Comparison of ENCODE assay signal across 14 cellular contexts in genomic region chr11:102410382-102410784, GRCh38. TPM values are rescaled to one million over a fixed set of nuclear protein-coding genes. Genes with fewer than 3 reads are reported as not detected.
DNase-seq lines count a peak whose midpoint lies in the region; ATAC-seq and TF ChIP-seq lines count a peak whose summit lies in the region.
"Had no signal": no experiment of that assay in that cellular context is flagged by ENCODE, and none has a peak within 500 bp of the region (broad histone marks: within the 10 kb centered on the region; RNA-seq: fewer than 3 reads in every experiment).

No MANE protein-coding gene starts in this region.

- POLR2A ChIA-PET in WTC11 (lab: Charles Lee) = no interaction called here

- peaks cover 3 to 4% of the 10 kb centered on the region in 2 donors for H3K9me3 Mint-ChIP-seq in activated naive CD4-positive, alpha-beta T cell treated with anti-CD3 and anti-CD28 coated beads, Interleukin-2, amount 50 U/mL, for 72 hours
- peaks cover 8% of the 10 kb centered on the region for H3K9me3 Mint-ChIP-seq in activated naive CD4-positive, alpha-beta T cell treated with anti-CD3 and anti-CD28 coated beads, Interleukin-2, amount 10 ng/mL, durations not matched to agents 7 days and 5 days
- no peaks in the 10 kb centered on the region for H3K9me3 Mint-ChIP-seq in WTC11

- H3K36me3 Mint-ChIP-seq in activated naive CD4-positive, alpha-beta T cell treated with anti-CD3 and anti-CD28 coated beads, Interleukin-2, amount 50 U/mL, for 72 hours = peaks cover 19 to 41% of the 10 kb centered on the region in 2 donors
- H3K36me3 Mint-ChIP-seq in activated naive CD4-positive, alpha-beta T cell treated with anti-CD3 and anti-CD28 coated beads, Interleukin-2, amount 10 ng/mL, durations not matched to agents 7 days and 5 days = peaks cover 62% of the 10 kb centered on the region
- peaks cover 4% of the 10 kb centered on the region; the same call in 1 of the 2 replicates for H3K36me3 Mint-ChIP-seq in WTC11

- no peak overlapping the region for H3K4me3 Mint-ChIP-seq in activated naive CD4-positive, alpha-beta T cell treated with anti-CD3 and anti-CD28 coated beads, Interleukin-2, amount 10 ng/mL, durations not matched to agents 7 days and 5 days
- H3K4me3 Mint-ChIP-seq in WTC11 = no peak overlapping the region
- H3K4me3 Mint-ChIP-seq: neural crest cell; stimulated activated naive B cell treated with anti-CD40 and anti-IgM and Interleukin-4, amounts not matched to agents 10 μg/mL and 1 μg/mL and 100 μg/mL, for 72 hours had no signal

- peak overlapping the region; percentile 1 to 6 for H3K27ac Mint-ChIP-seq in activated naive CD4-positive, alpha-beta T cell treated with anti-CD3 and anti-CD28 coated beads, Interleukin-2, amount 50 U/mL, for 72 hours
- H3K27ac Mint-ChIP-seq in activated naive CD4-positive, alpha-beta T cell treated with anti-CD3 and anti-CD28 coated beads, Interleukin-2, amount 10 ng/mL, durations not matched to agents 7 days and 5 days = no peak overlapping the region
- H3K27ac Mint-ChIP-seq in WTC11 = no peak overlapping the region
- H3K27ac Mint-ChIP-seq: stimulated activated naive B cell treated with anti-CD40 and anti-IgM and Interleukin-4, amounts not matched to agents 10 μg/mL and 1 μg/mL and 100 μg/mL, for 72 hours had no signal

- no peak for DNase-seq in activated naive CD4-positive, alpha-beta T cell treated with anti-CD3 and anti-CD28 coated beads, Interleukin-2, amount 50 U/mL, for 72 hours (ENCODE audit: low spot score in 2 of 2)
- no peak for DNase-seq in activated naive CD4-positive, alpha-beta T cell treated with anti-CD3 and anti-CD28 coated beads, Interleukin-2, amount 10 ng/mL, durations not matched to agents 7 days and 5 days
- no peak for DNase-seq in WTC11 (ENCODE audit: low spot score)
- no peak for DNase-seq in left ventricle myocardium superior
- DNase-seq in substantia nigra (lab: John Stamatoyannopoulos, UW) = no peak
- no peak for DNase-seq in NCI-H446 treated with DMSO at 0.1 percent for 48 hours (lab: John Stamatoyannopoulos, UW)
- DNase-seq in NCI-H2196 treated with DMSO at 0.1 percent for 48 hours (lab: John Stamatoyannopoulos, UW; ENCODE audit: unreplicated experiment) = no peak
- no peak for DNase-seq in NCI-H345 (lab: John Stamatoyannopoulos, UW)
- DNase-seq: activated CD4-positive, CD25-positive, alpha-beta regulatory T cell; activated effector memory CD4-positive, alpha-beta T cell treated with Interleukin-2 at 50 U/mL for 16 hours; effector CD8-positive, alpha-beta T cell; NCI-H187 treated with DMSO at 0.1 percent for 48 hours; stimulated activated naive B cell treated with anti-CD40 and anti-IgM and Interleukin-4, amounts not matched to agents 10 μg/mL and 1 μg/mL and 100 μg/mL, for 72 hours had no signal

- peak overlapping the region; percentile 56 for H3K27ac ChIP-seq in substantia nigra (ENCODE audit: low read depth, low read length, poor library complexity, severe bottlenecking)

- no peak for ATAC-seq in activated naive CD4-positive, alpha-beta T cell treated with anti-CD3 and anti-CD28 coated beads, Interleukin-2, amount 50 U/mL, for 72 hours
- ATAC-seq in WTC11 (peak; percentile 64), left ventricle myocardium superior (peak; percentile 47)
- ATAC-seq: stimulated activated naive B cell treated with anti-CD40 and anti-IgM and Interleukin-4, amounts not matched to agents 10 μg/mL and 1 μg/mL and 100 μg/mL, for 72 hours had no signal

- intact Hi-C loops in left ventricle myocardium superior (cut with micrococcal nuclease) = no loop called here

- TF ChIP-seq CTCF in WTC11 (IDR thresholded peaks at IDR 0.05) = no peak

- peaks cover 78% of the 10 kb centered on the region for H3K4me1 Mint-ChIP-seq in activated naive CD4-positive, alpha-beta T cell treated with anti-CD3 and anti-CD28 coated beads, Interleukin-2, amount 10 ng/mL, durations not matched to agents 7 days and 5 days
- H3K4me1 Mint-ChIP-seq in WTC11 = peaks cover 23% of the 10 kb centered on the region

- no peaks in the 10 kb centered on the region for H3K27me3 Mint-ChIP-seq in activated naive CD4-positive, alpha-beta T cell treated with anti-CD3 and anti-CD28 coated beads, Interleukin-2, amount 10 ng/mL, durations not matched to agents 7 days and 5 days
- no peaks in the 10 kb centered on the region for H3K27me3 Mint-ChIP-seq in WTC11 (ENCODE audit: low read depth)
- H3K27me3 Mint-ChIP-seq: stimulated activated naive B cell treated with anti-CD40 and anti-IgM and Interleukin-4, amounts not matched to agents 10 μg/mL and 1 μg/mL and 100 μg/mL, for 72 hours had no signal

- CTCF ChIA-PET in activated naive CD4-positive, alpha-beta T cell treated with anti-CD3 and anti-CD28 coated beads, Interleukin-2, amount 10 ng/mL, durations not matched to agents 7 days and 5 days (lab: Charles Lee) = interaction anchor here (5.1 kb wide), 1 partner anchor 19 kb away, joined by 32 read pairs; no protein-coding TSS in a partner anchor
- CTCF ChIA-PET in WTC11 (lab: Charles Lee) = interaction anchor here (0.7 kb wide), 1 partner anchor 20 kb away, joined by 5 read pairs; no protein-coding TSS in a partner anchor

TF ChIP-seq in WTC11, 78 proteins besides CTCF, POLR2A, EP300 and RAD21:
- TF ChIP-seq E2F1 (CRISPR knock-in tag; IDR thresholded peaks at IDR 0.05) = no peak
- no peak for TF ChIP-seq GTF2I (CRISPR knock-in tag; conservative IDR thresholded peaks at IDR 0.05)
- no peak for TF ChIP-seq TEAD4 (CRISPR knock-in tag; IDR thresholded peaks at IDR 0.05)
- TF ChIP-seq ZNF396 (CRISPR knock-in tag; IDR thresholded peaks at IDR 0.05; ENCODE audit: borderline replicate concordance) = no peak
- TF ChIP-seq RELA (CRISPR knock-in tag; IDR thresholded peaks at IDR 0.05; ENCODE audit: borderline replicate concordance) = no peak
- TF ChIP-seq, protein P1, sequence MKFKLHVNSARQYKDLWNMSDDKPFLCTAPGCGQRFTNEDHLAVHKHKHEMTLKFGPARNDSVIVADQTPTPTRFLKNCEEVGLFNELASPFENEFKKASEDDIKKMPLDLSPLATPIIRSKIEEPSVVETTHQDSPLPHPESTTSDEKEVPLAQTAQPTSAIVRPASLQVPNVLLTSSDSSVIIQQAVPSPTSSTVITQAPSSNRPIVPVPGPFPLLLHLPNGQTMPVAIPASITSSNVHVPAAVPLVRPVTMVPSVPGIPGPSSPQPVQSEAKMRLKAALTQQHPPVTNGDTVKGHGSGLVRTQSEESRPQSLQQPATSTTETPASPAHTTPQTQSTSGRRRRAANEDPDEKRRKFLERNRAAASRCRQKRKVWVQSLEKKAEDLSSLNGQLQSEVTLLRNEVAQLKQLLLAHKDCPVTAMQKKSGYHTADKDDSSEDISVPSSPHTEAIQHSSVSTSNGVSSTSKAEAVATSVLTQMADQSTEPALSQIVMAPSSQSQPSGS (CRISPR knock-in tag; IDR thresholded peaks at IDR 0.05; ENCODE audit: borderline replicate concordance, low read depth) = no peak
- TF ChIP-seq, protein P2, sequence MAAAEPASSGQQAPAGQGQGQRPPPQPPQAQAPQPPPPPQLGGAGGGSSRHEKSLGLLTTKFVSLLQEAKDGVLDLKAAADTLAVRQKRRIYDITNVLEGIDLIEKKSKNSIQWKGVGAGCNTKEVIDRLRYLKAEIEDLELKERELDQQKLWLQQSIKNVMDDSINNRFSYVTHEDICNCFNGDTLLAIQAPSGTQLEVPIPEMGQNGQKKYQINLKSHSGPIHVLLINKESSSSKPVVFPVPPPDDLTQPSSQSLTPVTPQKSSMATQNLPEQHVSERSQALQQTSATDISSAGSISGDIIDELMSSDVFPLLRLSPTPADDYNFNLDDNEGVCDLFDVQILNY (CRISPR knock-in tag; IDR thresholded peaks at IDR 0.05) = no peak

RNA-seq across cellular contexts. Expression of gene TMEM123, which starts 42.2 kb away (rescaled TPM):
- total RNA-seq in activated naive CD4-positive, alpha-beta T cell treated with anti-CD3 and anti-CD28 coated beads, Interleukin-2, amount 50 U/mL, for 72 hours = 100 to 1,000 TPM; 193 to 330 TPM
- total RNA-seq in WTC11 (2021) (102 to 116 TPM (median 114 TPM) in 3 replicates), left ventricle myocardium superior (75.9 TPM)

Comparison
In these comparisons a context has a peak if more than half of its experiments do, and no peak if none do; other contexts are left out.
1. H3K27ac Mint-ChIP-seq: peak in activated naive CD4-positive, alpha-beta T cell treated with anti-CD3 and anti-CD28 coated beads, Interleukin-2, amount 50 U/mL, for 72 hours (2 of 2); none in activated naive CD4-positive, alpha-beta T cell treated with anti-CD3 and anti-CD28 coated beads, Interleukin-2, amount 10 ng/mL, durations not matched to agents 7 days and 5 days (single experiment) and WTC11 (single experiment).
2. ATAC-seq: peak in WTC11 (single experiment) and left ventricle myocardium superior (single experiment); none in activated naive CD4-positive, alpha-beta T cell treated with anti-CD3 and anti-CD28 coated beads, Interleukin-2, amount 50 U/mL, for 72 hours (0 of 2).